In genomic region chr14:53470351-53471043, GRCh38 we compare ENCODE assay signal across 19 cellular contexts.
DNase-seq lines count a peak whose midpoint lies in the region; ATAC-seq and TF ChIP-seq lines count a peak whose summit lies in the region.
"Had no signal": no experiment of that assay in that cellular context is flagged by ENCODE, and none has a peak within 500 bp of the region (broad histone marks: within the 10 kb centered on the region; RNA-seq: fewer than 3 reads in every experiment).

No MANE protein-coding gene starts in this region.

- no peak overlapping the region for H3K4ac ChIP-seq in H9 (ENCODE audit: low read depth, low read length)

- no peak overlapping the region for H2AFZ ChIP-seq in H9 (ENCODE audit: low read length)

- peak; percentile 48 for DNase-seq in AG04450 (ENCODE audit: low read depth, low spot score)
- no peak for DNase-seq in H9
- peak; percentile 57 for DNase-seq in endodermal cell
- DNase-seq in left lobe of liver (ENCODE audit: low spot score) = peak; percentile 51
- DNase-seq in CD8-positive, alpha-beta memory T cell = no peak
- DNase-seq in NCI-H2029 treated with DMSO at 0.1 percent for 48 hours (lab: John Stamatoyannopoulos, UW) = no peak
- DNase-seq in foreskin melanocyte = no peak
- DNase-seq: activated naive CD4-positive, alpha-beta T cell treated with anti-CD3 and anti-CD28 coated beads for 36 hours; Caco-2; effector CD4-positive, alpha-beta T cell; NCI-H1417; SHP77 treated with DMSO at 0.1 percent for 48 hours; stimulated activated CD4-positive, alpha-beta T cell treated with anti-CD3 and anti-CD28 coated beads, Interleukin-12 subunit alpha, Interleukin-12 subunit beta, amount 100 ng/mL, for 4 hours; uterus had no signal

- H3K27ac ChIP-seq in AG04450 (ENCODE audit: low read depth, low read length) = no peak overlapping the region
- no peak overlapping the region for H3K27ac ChIP-seq in H9 (ENCODE audit: insufficient read length, low read depth, low read length)
- no peak overlapping the region for H3K27ac ChIP-seq in endodermal cell (ENCODE audit: low read depth, low read length)
- no peak overlapping the region for H3K27ac ChIP-seq in CD8-positive, alpha-beta memory T cell (ENCODE audit: low read depth, low read length)
- H3K27ac ChIP-seq: neutrophil, uterus had no signal

- H4K20me1 ChIP-seq in H9 (ENCODE audit: control insufficient read depth, insufficient read depth, insufficient read length) = no peaks in the 10 kb centered on the region

- no peak overlapping the region for H4K91ac ChIP-seq in H9 (ENCODE audit: insufficient read length, low read depth, low read length)

- no peaks in the 10 kb centered on the region for H3K79me2 ChIP-seq in H9 (ENCODE audit: insufficient read depth, low read length)

- H3K23ac ChIP-seq in H9 (ENCODE audit: insufficient read length, low read depth, low read length) = no peak overlapping the region

- no peak overlapping the region for H2BK120ac ChIP-seq in H9 (ENCODE audit: low read depth, low read length, poor library complexity, severe bottlenecking)

- no peaks in the 10 kb centered on the region for H3K27me3 ChIP-seq in AG04450 (ENCODE audit: control insufficient read depth, insufficient read depth, low read length)
- H3K27me3 ChIP-seq in H9 (ENCODE audit: insufficient read depth, low read length) = no peaks in the 10 kb centered on the region
- H3K27me3 ChIP-seq in endodermal cell (ENCODE audit: control insufficient read depth, insufficient read depth, low read length, poor library complexity, severe bottlenecking) = no peaks in the 10 kb centered on the region
- H3K27me3 ChIP-seq in CD8-positive, alpha-beta memory T cell (ENCODE audit: insufficient read depth, low read length, poor library complexity, severe bottlenecking) = no peaks in the 10 kb centered on the region
- H3K27me3 ChIP-seq: neutrophil, uterus had no signal

- no peaks in the 10 kb centered on the region for H3K23me2 ChIP-seq in H9 (ENCODE audit: insufficient read length, low read depth, low read length, poor library complexity, severe bottlenecking)

- H3K14ac ChIP-seq in H9 (ENCODE audit: insufficient read depth, low read length) = 0 out of 2 replicates have a peak overlapping the region, but pooled peaks have one; percentile 57

- no peak overlapping the region for H3T11ph ChIP-seq in H9 (ENCODE audit: low read length)

- H3K9me3 ChIP-seq in AG04450 (ENCODE audit: control insufficient read depth, insufficient read depth, low read length) (no peaks in the 10 kb centered on the region), H9 (ENCODE audit: control insufficient read depth, low read depth, low read length) (no peaks in the 10 kb centered on the region), endodermal cell (ENCODE audit: control insufficient read depth, low read length) (peaks cover 20% of the 10 kb centered on the region)
- no peaks in the 10 kb centered on the region for H3K9me3 ChIP-seq in CD8-positive, alpha-beta memory T cell (ENCODE audit: low read length)
- H3K9me3 ChIP-seq: neutrophil, uterus had no signal

- H2BK15ac ChIP-seq in H9 (ENCODE audit: low read depth, low read length) = no peak overlapping the region

- H3K4me1 ChIP-seq in H9 (ENCODE audit: insufficient read depth, low read length) = no peaks in the 10 kb centered on the region; the same call in 1 of the 2 replicates
- H3K4me1 ChIP-seq in endodermal cell (ENCODE audit: control insufficient read depth, insufficient read depth, low read length) = peaks cover 33% of the 10 kb centered on the region
- no peaks in the 10 kb centered on the region for H3K4me1 ChIP-seq in CD8-positive, alpha-beta memory T cell (ENCODE audit: insufficient read depth, low read length)
- H3K4me1 ChIP-seq: Caco-2, uterus had no signal

- H3K36me3 ChIP-seq in endodermal cell (ENCODE audit: control insufficient read depth, insufficient read depth, low read length) = no peaks in the 10 kb centered on the region
- no peaks in the 10 kb centered on the region for H3K36me3 ChIP-seq in CD8-positive, alpha-beta memory T cell (ENCODE audit: insufficient read depth, low read length)
- H3K36me3 ChIP-seq: neutrophil, uterus had no signal

- no peak overlapping the region for H2BK12ac ChIP-seq in H9 (ENCODE audit: insufficient read length, low read depth, low read length)

- no peak overlapping the region for H3K18ac ChIP-seq in H9 (ENCODE audit: insufficient read length, low read depth, low read length)

- H4K5ac ChIP-seq in H9 (ENCODE audit: insufficient read length, low read depth, low read length) = no peak overlapping the region

- no peak overlapping the region for H2BK5ac ChIP-seq in H9 (ENCODE audit: insufficient read length, low read length)

- H3K79me1 ChIP-seq in H9 (ENCODE audit: insufficient read depth, low read depth, low read length, poor library complexity, severe bottlenecking) = no peaks in the 10 kb centered on the region

- no peak overlapping the region for H3K4me2 ChIP-seq in H9 (ENCODE audit: insufficient read depth, insufficient read length, low read length)

- H3K27ac Mint-ChIP-seq in H9 = no peak overlapping the region; a peak in 1 of 7 replicates
- H3K27ac Mint-ChIP-seq in endodermal cell = peak overlapping the region; percentile 9
- peak overlapping the region in 1 of 8 donors; percentile 21 for H3K27ac Mint-ChIP-seq in CD8-positive, alpha-beta memory T cell
- H3K27ac Mint-ChIP-seq: activated naive CD4-positive, alpha-beta T cell treated with anti-CD3 and anti-CD28 coated beads for 36 hours; mesothelial cell of epicardium; stimulated activated naive CD8-positive, alpha-beta T cell treated with anti-CD3 and anti-CD28 coated beads, Interleukin-15, Interleukin-2, amounts not matched to agents 100 ng/mL and 50 ng/mL, for 24 hours had no signal

- ATAC-seq in left lobe of liver (peak; percentile 95), GM21619 (IDR thresholded peaks at IDR 0.05; ENCODE audit: unreplicated experiment) (no peak)
- ATAC-seq: activated CD4-positive, CD25-positive, alpha-beta regulatory T cell treated with anti-CD3 and anti-CD28 coated beads, Interleukin-2, amount 50 U/mL, for 24 hours had no signal

- H3K9ac ChIP-seq in H9 (ENCODE audit: extremely low read depth, insufficient read length, low read length) (no peak overlapping the region), endodermal cell (ENCODE audit: extremely low read depth, low read length, poor library complexity, severe bottlenecking) (no peak overlapping the region)

- no CpG with 5 or more reads among the region's 2 CpGs for WGBS in H9 (ENCODE audit: extremely low coverage, insufficient read length, low lambda C conversion rate)
- 70% methylated on average over 2 of the region's 2 CpGs; no CpG with 5 or more reads in 1 of the 2 experiments for WGBS in endodermal cell (ENCODE audit: insufficient coverage in 1 of 2, insufficient read length in 1 of 2), 2 experiments

- no peak overlapping the region for H4K8ac ChIP-seq in H9 (replicated peaks; ENCODE audit: insufficient read length, low read depth, low read length)

- no peaks in the 10 kb centered on the region for H3K36me3 Mint-ChIP-seq in H9 (ENCODE audit: insufficient read depth in 1 of 3, low read depth in 3 of 3)
- H3K36me3 Mint-ChIP-seq in endodermal cell (ENCODE audit: low read depth) = no peaks in the 10 kb centered on the region
- H3K36me3 Mint-ChIP-seq in CD8-positive, alpha-beta memory T cell = no peaks in the 10 kb centered on the region
- H3K36me3 Mint-ChIP-seq: mesothelial cell of epicardium had no signal

- no peak overlapping the region for H2BK20ac ChIP-seq in H9 (ENCODE audit: low read depth, low read length, poor library complexity, severe bottlenecking)

- H3K27me3 Mint-ChIP-seq in H9 (ENCODE audit: low read depth) (no peaks in the 10 kb centered on the region), endodermal cell (ENCODE audit: insufficient read depth) (no peaks in the 10 kb centered on the region)
- no peaks in the 10 kb centered on the region for H3K27me3 Mint-ChIP-seq in CD8-positive, alpha-beta memory T cell

- H3K56ac ChIP-seq in H9 (ENCODE audit: insufficient read length, low read depth, low read length) = no peak overlapping the region

- H3K9me3 Mint-ChIP-seq in H9 = no peaks in the 10 kb centered on the region
- peaks cover under 1% of the 10 kb centered on the region for H3K9me3 Mint-ChIP-seq in endodermal cell
- peaks cover 0 to 7% (median 3%) of the 10 kb centered on the region in 5 donors for H3K9me3 Mint-ChIP-seq in CD8-positive, alpha-beta memory T cell
- H3K9me3 Mint-ChIP-seq: activated naive CD4-positive, alpha-beta T cell treated with anti-CD3 and anti-CD28 coated beads for 36 hours; stimulated activated naive CD8-positive, alpha-beta T cell treated with anti-CD3 and anti-CD28 coated beads, Interleukin-15, Interleukin-2, amounts not matched to agents 100 ng/mL and 50 ng/mL, for 24 hours had no signal

- no peak for TF ChIP-seq CTCF in AG04450 (IDR thresholded peaks at IDR 0.05; ENCODE audit: low read depth, low read length)
- no peak for TF ChIP-seq CTCF in H9 (conservative IDR thresholded peaks at IDR 0.05)
- TF ChIP-seq CTCF in endodermal cell (conservative IDR thresholded peaks at IDR 0.05) = peak; percentile 14

- POLR2A ChIA-PET in AG04450 (lab: Yijun Ruan, JAX) = interaction anchor here (1.0 to 1.9 kb wide), 4 partner anchors 9 to 68 kb away, joined by 3 to 7 read pairs (median 4); no protein-coding TSS in a partner anchor
- POLR2A ChIA-PET in CD8-positive, alpha-beta memory T cell (lab: Charles Lee) = no interaction called here

- no peak overlapping the region for H3K4me3 Mint-ChIP-seq in H9
- no peak overlapping the region for H3K4me3 Mint-ChIP-seq in endodermal cell
- H3K4me3 Mint-ChIP-seq in CD8-positive, alpha-beta memory T cell = no peak overlapping the region
- H3K4me3 Mint-ChIP-seq: activated naive CD4-positive, alpha-beta T cell treated with anti-CD3 and anti-CD28 coated beads for 36 hours; mesothelial cell of epicardium; stimulated activated naive CD8-positive, alpha-beta T cell treated with anti-CD3 and anti-CD28 coated beads, Interleukin-15, Interleukin-2, amounts not matched to agents 100 ng/mL and 50 ng/mL, for 24 hours had no signal

- H3K4me1 Mint-ChIP-seq in H9 (peaks cover 14 to 16% of the 10 kb centered on the region in 2 experiments), endodermal cell (peaks cover 37% of the 10 kb centered on the region)
- no peaks in the 10 kb centered on the region for H3K4me1 Mint-ChIP-seq in CD8-positive, alpha-beta memory T cell
- H3K4me1 Mint-ChIP-seq: mesothelial cell of epicardium had no signal

- CTCF ChIA-PET in AG04450 (lab: Charles Lee) = interaction anchor here (0.8 to 1.2 kb wide), 2 partner anchors 10 to 57 kb away, joined by 3 to 4 read pairs; no protein-coding TSS in a partner anchor
- CTCF ChIA-PET in CD8-positive, alpha-beta memory T cell (lab: Charles Lee) = no interaction called here

- H3K4me3 ChIP-seq in AG04450 (ENCODE audit: low read depth, low read length) (no peak overlapping the region), endodermal cell (ENCODE audit: low read length) (peak overlapping the region; percentile 41)
- H3K4me3 ChIP-seq in CD8-positive, alpha-beta memory T cell (ENCODE audit: low read length) = no peak overlapping the region
- H3K4me3 ChIP-seq: uterus had no signal

- H2AK5ac ChIP-seq in H9 (ENCODE audit: insufficient read length, low read length) = no peak overlapping the region

Comparison
In these comparisons a context has a peak if more than half of its experiments do, and no peak if none do; other contexts are left out.
1. DNase-seq: peak in AG04450 (single experiment), endodermal cell (single experiment) and left lobe of liver (single experiment); none in H9 (single experiment), CD8-positive, alpha-beta memory T cell (0 of 5), NCI-H2029 treated with DMSO at 0.1 percent for 48 hours (single experiment) and foreskin melanocyte (single experiment).